ENCODE assay signal across 31 cellular contexts in the genomic region with DNA sequence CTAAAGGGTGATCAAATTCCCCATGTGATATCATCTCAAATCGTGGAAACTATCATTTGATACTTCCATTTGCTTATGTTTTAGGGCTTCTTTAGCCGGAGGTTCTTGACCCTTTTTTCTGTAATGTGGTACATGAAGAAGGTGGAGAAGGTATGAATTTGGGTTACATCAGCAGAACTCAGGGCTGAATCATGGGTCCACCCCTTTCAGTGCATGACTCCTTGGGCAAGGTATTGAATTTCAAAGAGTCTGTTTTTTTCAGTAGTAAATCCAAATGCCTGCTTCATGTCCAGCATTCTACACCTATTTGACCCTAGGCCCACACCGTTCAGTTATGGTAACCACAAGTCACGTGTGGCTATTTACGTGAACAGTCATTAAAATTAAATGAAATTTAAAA.
A peak's percentile ranks its signal among the peaks of the same experiment; 100 is the strongest.
DNase-seq lines count a peak whose midpoint lies in the region; ATAC-seq and TF ChIP-seq lines count a peak whose summit lies in the region.
"Had no signal": no experiment of that assay in that cellular context is flagged by ENCODE, and none has a peak within 500 bp of the region (broad histone marks: within the 10 kb centered on the region; RNA-seq: fewer than 3 reads in every experiment).

No MANE protein-coding gene starts in this region.

- in situ Hi-C loops in astrocyte of the spinal cord (cut with HindIII; ENCODE audit: low sequenced_read_pairs) = no loop called here

- H3K4me3 ChIP-seq in astrocyte of the spinal cord (ENCODE audit: low read depth, low read length) = no peak overlapping the region
- H3K4me3 ChIP-seq: A549, esophagus squamous epithelium, gastroesophageal sphincter, GM12878, HAP-1, lung, tibial nerve had no signal

- ATAC-seq in GM18861 (IDR thresholded peaks at IDR 0.05; ENCODE audit: unreplicated experiment) = no peak
- ATAC-seq: A549; gastroesophageal sphincter; GM12878; left cardiac atrium; naive thymus-derived CD8-positive, alpha-beta T cell had no signal

- DNase-seq in ELR (ENCODE audit: low read depth) = peak; percentile 41
- peak; percentile 51 for DNase-seq in NCI-H226
- DNase-seq in astrocyte of the spinal cord (ENCODE audit: low read depth, low spot score) = peak; percentile 36
- peak; percentile 40 for DNase-seq in iris pigment epithelial cell (ENCODE audit: low read depth)
- DNase-seq in NCI-H1048 (lab: John Stamatoyannopoulos, UW) = no peak
- no peak for DNase-seq in stimulated activated CD4-positive, alpha-beta T cell treated with anti-CD3 and anti-CD28 coated beads, Interleukin-1b, Interleukin-23, amount 100 ng/mL, for 48 hours
- DNase-seq in activated gamma-delta T cell (lab: John Stamatoyannopoulos, UW) = no peak
- DNase-seq: activated CD4-positive, alpha-beta T cell treated with anti-CD3 and anti-CD28 coated beads, Interleukin-2, amount 10 ng/mL, durations not matched to agents 7 days and 5 days; activated effector memory CD4-positive, alpha-beta T cell treated with anti-CD3 and anti-CD28 coated beads, Interleukin-2, amount 50 U/mL, for 16 hours; activated naive CD8-positive, alpha-beta T cell treated with anti-CD3 and anti-CD28 coated beads for 36 hours; aorta; CD8-positive, alpha-beta memory T cell; central memory CD4-positive, alpha-beta T cell; DMS 273 treated with DMSO at 0.1 percent for 48 hours; esophagus squamous epithelium; left cardiac atrium; MM.1S; naive thymus-derived CD8-positive, alpha-beta T cell; NCI-H1417; NCI-H2029 treated with DMSO at 0.1 percent for 48 hours; NCI-H526 treated with DMSO at 0.1 percent for 48 hours; SHP77; stimulated activated CD4-positive, alpha-beta T cell treated with anti-CD3 and anti-CD28 coated beads, Interleukin-4, amount 100 ng/mL, for 4 hours; WERI-Rb-1 had no signal

- no peak for TF ChIP-seq CTCF in astrocyte of the spinal cord (IDR thresholded peaks at IDR 0.05; ENCODE audit: low read depth, low read length)

Comparison
In these comparisons a context has a peak if more than half of its experiments do, and no peak if none do; other contexts are left out.
1. DNase-seq: peak in ELR (single experiment), NCI-H226 (single experiment), astrocyte of the spinal cord (single experiment) and iris pigment epithelial cell (single experiment); none in NCI-H1048 (single experiment), stimulated activated CD4-positive, alpha-beta T cell treated with anti-CD3 and anti-CD28 coated beads, Interleukin-1b, Interleukin-23, amount 100 ng/mL, for 48 hours (single experiment) and activated gamma-delta T cell (single experiment).